8 cellular contexts compared by ENCODE assay signal in genomic region chrX:40154229-40154852, GRCh38. TPM values are rescaled to one million over a fixed set of nuclear protein-coding genes. Genes with fewer than 3 reads are reported as not detected.
A peak's percentile ranks its signal among the peaks of the same experiment; 100 is the strongest.
DNase-seq lines count a peak whose midpoint lies in the region; ATAC-seq, FAIRE-seq and TF ChIP-seq lines count a peak whose summit lies in the region.

No MANE protein-coding gene starts in this region.

- no peaks in the 10 kb centered on the region for H3F3A ChIP-seq in OCI-LY1 (ENCODE audit: insufficient read depth, low read length)

- FAIRE-seq in H54 (lab: Jason Lieb, UNC), result no peak

- no peaks in the 10 kb centered on the region; the same call in 1 of the 2 replicates for H3K9me3 ChIP-seq in AG04450 (ENCODE audit: control insufficient read depth, insufficient read depth, low read length)
- H3K9me3 ChIP-seq in OCI-LY1 (ENCODE audit: low read length), result no peaks in the 10 kb centered on the region
- H3K9me3 ChIP-seq in colonic mucosa, result no peaks in the 10 kb centered on the region
- H3K9me3 ChIP-seq in mesodermal cell (ENCODE audit: control insufficient read depth, low read length), result no peaks in the 10 kb centered on the region
- H3K9me3 ChIP-seq in aorta (ENCODE audit: control insufficient read depth, low read length), result no peaks in the 10 kb centered on the region

- peak; percentile 27 for ATAC-seq in aorta (ENCODE audit: low FRiP score)
- no peak for ATAC-seq in HG02970 (IDR thresholded peaks at IDR 0.05; ENCODE audit: low FRiP score, unreplicated experiment)

- H3K9ac ChIP-seq in OCI-LY1 (ENCODE audit: low read length), result peak overlapping the region; percentile 48; the same call in 1 of the 2 replicates
- H3K9ac ChIP-seq in colonic mucosa (ENCODE audit: low read depth in 2 of 2, low read length in 2 of 2), result peak overlapping the region in 1 of 2 donors; percentile 63

- CTCF ChIA-PET in AG04450 (lab: Charles Lee), result no interaction called here

- DNase-seq in AG04450 (ENCODE audit: low read depth, low spot score) (no peak), H54 (ENCODE audit: insufficient read length, low spot score) (peak; percentile 35), colonic mucosa (peak; percentile 25), aorta (peak in 1 of 2 donors; percentile 63), amniotic stem cell (lab: John Stamatoyannopoulos, UW) (no peak)

- H3K36me3 ChIP-seq in OCI-LY1 (ENCODE audit: insufficient read depth, low read length) (no peaks in the 10 kb centered on the region), colonic mucosa (no peaks in the 10 kb centered on the region), mesodermal cell (ENCODE audit: control insufficient read depth, insufficient read depth, low read length) (no peaks in the 10 kb centered on the region), aorta (ENCODE audit: control insufficient read depth in 1 of 2, insufficient read depth in 2 of 2, low read length in 1 of 2) (no peaks in the 10 kb centered on the region)

- WGBS in mesodermal cell (ENCODE audit: insufficient coverage in 2 of 2), 2 experiments, result 0 to 2% methylated on average over 6 to 9 of the region's 39 CpGs
- 0 to 1% methylated on average over 36 to 38 of the region's 39 CpGs for WGBS in aorta, 2 donors

- no peak overlapping the region for H3K27ac ChIP-seq in AG04450 (ENCODE audit: low read depth, low read length)
- no peak overlapping the region for H3K27ac ChIP-seq in OCI-LY1 (ENCODE audit: low read depth, low read length, poor library complexity, severe bottlenecking)
- no peak overlapping the region for H3K27ac ChIP-seq in colonic mucosa
- H3K27ac ChIP-seq in mesodermal cell (ENCODE audit: low read depth, low read length, severe bottlenecking), result peak overlapping the region; percentile 23
- no peak overlapping the region for H3K27ac ChIP-seq in aorta (ENCODE audit: low read depth in 1 of 2, low read length in 2 of 2)

- intact Hi-C loops in colonic mucosa (cut with DNase I), result loop anchor here (5.0 kb wide), 1 partner anchor 62 kb away; no protein-coding TSS in a partner anchor
- intact Hi-C loops in aorta (cut with DNase I), result loop anchor here (5.0 to 10.0 kb wide), 5 partner anchors 47 to 427 kb away; no protein-coding TSS in a partner anchor

- H3K4me3 ChIP-seq in AG04450 (ENCODE audit: low read depth, low read length) (peak overlapping the region; percentile 37), OCI-LY1 (ENCODE audit: low read depth, low read length, poor library complexity, severe bottlenecking) (peak overlapping the region; percentile 63), colonic mucosa (peak overlapping the region; percentile 36), mesodermal cell (ENCODE audit: extremely low read depth, insufficient read depth, low read length, poor library complexity, severe bottlenecking) (peak overlapping the region; percentile 25), aorta (ENCODE audit: low read length in 2 of 2) (peak overlapping the region; percentile 31 to 38)

- no peak; the same call in 1 of the 2 replicates for TF ChIP-seq POLR2A in H54 (IDR thresholded peaks at IDR 0.05; ENCODE audit: low read depth, low read length)

- no peaks in the 10 kb centered on the region for H3K79me2 ChIP-seq in OCI-LY1 (ENCODE audit: insufficient read depth, low read length)

- TF ChIP-seq CTCF in AG04450 (IDR thresholded peaks at IDR 0.05; ENCODE audit: low read depth, low read length) (no peak), OCI-LY1 (IDR thresholded peaks at IDR 0.05; ENCODE audit: low read length) (no peak), colonic mucosa (IDR thresholded peaks at IDR 0.05) (no peak)

- no peak overlapping the region for H2AFZ ChIP-seq in OCI-LY1 (ENCODE audit: low read length)

- H3K27me3 ChIP-seq in AG04450 (ENCODE audit: control insufficient read depth, insufficient read depth, low read length) (no peaks in the 10 kb centered on the region), OCI-LY1 (ENCODE audit: insufficient read depth, low read length) (no peaks in the 10 kb centered on the region), colonic mucosa (peaks cover 57% of the 10 kb centered on the region), aorta (ENCODE audit: control insufficient read depth in 1 of 2, insufficient read depth in 2 of 2, low read length in 1 of 2) (peaks cover 0 to 2% of the 10 kb centered on the region in 2 donors)

- no peaks in the 10 kb centered on the region for H4K20me1 ChIP-seq in OCI-LY1 (ENCODE audit: insufficient read depth, low read length)

- POLR2A ChIA-PET in AG04450 (lab: Yijun Ruan, JAX), result interaction anchor here (0.6 kb wide), 1 partner anchor 69 kb away, joined by 3 read pairs; no protein-coding TSS in a partner anchor

- no peaks in the 10 kb centered on the region for H3K9me2 ChIP-seq in OCI-LY1 (ENCODE audit: low read depth, low read length)

- H3K4me2 ChIP-seq in OCI-LY1 (ENCODE audit: low read length), result peak overlapping the region; percentile 82

- peaks cover 48% of the 10 kb centered on the region for H3K4me1 ChIP-seq in OCI-LY1 (ENCODE audit: insufficient read depth, low read length, severe bottlenecking)
- H3K4me1 ChIP-seq in colonic mucosa, result peaks cover 3% of the 10 kb centered on the region
- peaks cover 6% of the 10 kb centered on the region for H3K4me1 ChIP-seq in mesodermal cell (ENCODE audit: control insufficient read depth, insufficient read depth, low read length, poor library complexity, severe bottlenecking)
- no peaks in the 10 kb centered on the region for H3K4me1 ChIP-seq in aorta (ENCODE audit: control insufficient read depth in 1 of 2, insufficient read depth in 2 of 2, low read length in 2 of 2)

RNA-seq across cellular contexts. Expression of gene BCOR, which starts 56.6 kb away (rescaled TPM):
- polyA plus RNA-seq in AG04450 (2011; rRNA removed) (5.4 and 8.6 TPM in 2 replicates), aorta (10 to 100 TPM in 1 of 2 donors, 1 to 10 TPM in 1; 8.3 to 12.2 TPM)
- 13.0 and 16.9 TPM in 2 replicates for polyA minus RNA-seq in AG04450 (2011; rRNA and poly(A)+ RNA removed)
- total RNA-seq in colonic mucosa (10 to 100 TPM; 18.3 to 21.3 TPM), aorta (10 to 100 TPM; 22.6 to 46.7 TPM)
- polyA plus RNA-seq in mesodermal cell (2013, experiment 1 of 2), result 21.2 TPM
- 19.5 TPM for polyA plus RNA-seq in mesodermal cell (2013, experiment 2 of 2)

Comparison
In these comparisons a context has a peak if more than half of its experiments do, and no peak if none do; other contexts are left out.
1. DNase-seq: peak in H54 (single experiment) and colonic mucosa (single experiment); none in AG04450 (single experiment) and amniotic stem cell (single experiment).
2. Peak in every context shown above with its lines, with median percentiles within 50 percentile points of each other: H3K4me3 ChIP-seq.